ENCODE assay signal across 16 cellular contexts in the genomic region with DNA sequence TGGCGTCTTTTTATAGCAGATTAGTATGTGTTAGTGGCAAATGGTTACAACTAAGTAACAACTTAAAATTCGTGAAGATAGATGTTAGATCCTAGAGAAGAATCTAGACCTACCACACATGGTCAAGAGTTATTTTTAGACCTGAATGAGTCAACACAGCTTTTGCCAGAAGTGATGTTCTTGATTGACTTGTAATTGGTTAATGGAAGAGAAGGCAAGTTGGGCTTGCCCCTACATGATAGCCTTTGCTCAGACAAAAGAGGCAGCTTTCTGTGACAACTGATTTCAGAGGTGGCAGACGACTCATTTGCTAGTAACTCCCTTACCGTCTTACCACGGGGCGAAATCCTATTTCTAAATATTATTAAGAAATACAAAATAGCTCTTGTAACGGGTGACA. TPM values are rescaled to one million over a fixed set of nuclear protein-coding genes. Genes with fewer than 3 reads are reported as not detected.
DNase-seq lines count a peak whose midpoint lies in the region; ATAC-seq and TF ChIP-seq lines count a peak whose summit lies in the region.
"Had no signal": no experiment of that assay in that cellular context is flagged by ENCODE, and none has a peak within 500 bp of the region (broad histone marks: within the 10 kb centered on the region; RNA-seq: fewer than 3 reads in every experiment).

No MANE protein-coding gene starts in this region.

- H3K36me3 ChIP-seq in esophagus squamous epithelium (no peaks in the 10 kb centered on the region), tibial artery (no peaks in the 10 kb centered on the region), ovary (no peaks in the 10 kb centered on the region)

- H3K9me3 ChIP-seq in esophagus squamous epithelium, result no peaks in the 10 kb centered on the region
- no peaks in the 10 kb centered on the region for H3K9me3 ChIP-seq in tibial artery
- H3K9me3 ChIP-seq in ovary, result no peaks in the 10 kb centered on the region

- TF ChIP-seq CTCF in esophagus squamous epithelium (IDR thresholded peaks at IDR 0.05), result no peak
- TF ChIP-seq CTCF in tibial artery (IDR thresholded peaks at IDR 0.05), result no peak
- no peak for TF ChIP-seq CTCF in ovary (IDR thresholded peaks at IDR 0.05)

- H3K4me1 ChIP-seq in esophagus squamous epithelium, result peaks cover 0 to 31% (median 5%) of the 10 kb centered on the region in 3 donors
- peaks cover 0 to 76% (median 15%) of the 10 kb centered on the region in 4 donors for H3K4me1 ChIP-seq in tibial artery
- peaks cover 2% of the 10 kb centered on the region for H3K4me1 ChIP-seq in ovary (ENCODE audit: insufficient read depth)

- ATAC-seq in HG03196 (IDR thresholded peaks at IDR 0.05; ENCODE audit: unreplicated experiment), result no peak
- ATAC-seq in GM21360 (IDR thresholded peaks at IDR 0.05; ENCODE audit: unreplicated experiment), result no peak
- ATAC-seq: GM12878; naive thymus-derived CD8-positive, alpha-beta T cell; stimulated activated naive B cell treated with anti-CD40 and anti-IgM and Interleukin-4, amounts not matched to agents 10 μg/mL and 1 μg/mL and 100 μg/mL, for 72 hours had no signal

- H3K27ac ChIP-seq in esophagus squamous epithelium (peak overlapping the region; percentile 8 to 40 (median 37)), tibial artery (peak overlapping the region; percentile 90 to 91), ovary (no peak overlapping the region)
- H3K27ac ChIP-seq: 22Rv1 had no signal

- TF ChIP-seq EP300 in ovary (IDR thresholded peaks at IDR 0.05), result no peak

- peaks cover 0 to 13% (median 0%) of the 10 kb centered on the region in 4 donors for H3K27me3 ChIP-seq in esophagus squamous epithelium
- no peaks in the 10 kb centered on the region for H3K27me3 ChIP-seq in tibial artery
- H3K27me3 ChIP-seq in ovary, result no peaks in the 10 kb centered on the region

- TF ChIP-seq POLR2A in esophagus squamous epithelium (IDR thresholded peaks at IDR 0.05), result no peak
- no peak for TF ChIP-seq POLR2A in ovary (IDR thresholded peaks at IDR 0.05)

- DNase-seq in NCI-H2107 treated with DMSO at 0.1 percent for 48 hours (lab: John Stamatoyannopoulos, UW; ENCODE audit: unreplicated experiment) (peak; percentile 40), NCI-H2107 (lab: John Stamatoyannopoulos, UW) (no peak), SHP77 (lab: John Stamatoyannopoulos, UW) (peak; percentile 36 to 59), esophagus squamous epithelium (lab: John Stamatoyannopoulos, UW) (no peak), tibial artery (no peak), ovary (no peak)
- DNase-seq: activated CD4-positive, alpha-beta T cell treated with anti-CD3 and anti-CD28 coated beads, Interleukin-2, amount 50 U/mL, for 1 hour; activated gamma-delta T cell treated with Interleukin-2 at 50 U/mL for 16 hours; KG1; naive thymus-derived CD8-positive, alpha-beta T cell; stimulated activated naive B cell treated with anti-CD40 and anti-IgM and Interleukin-4, amounts not matched to agents 10 μg/mL and 1 μg/mL and 100 μg/mL, for 72 hours; SW 1271 had no signal

- intact Hi-C loops in esophagus squamous epithelium (cut with DNase I), result no loop called here
- intact Hi-C loops in tibial artery (cut with DNase I; ENCODE audit: low total_unique reads), result no loop called here
- intact Hi-C loops in ovary (cut with DNase I), result no loop called here

- H3K4me3 ChIP-seq in esophagus squamous epithelium (peak overlapping the region in 1 of 4 donors; percentile 13), tibial artery (peak overlapping the region; percentile 18 to 36), ovary (no peak overlapping the region)
- H3K4me3 ChIP-seq: GM12878 had no signal

- WGBS in esophagus squamous epithelium, 2 donors, result 30 to 35% methylated on average over 7 of the region's 7 CpGs
- 64 to 78% (median 78%) methylated on average over 7 of the region's 7 CpGs for WGBS in ovary, 3 donors

RNA-seq across cellular contexts. Expression of a gene that starts 4.9 kb away (rescaled TPM):
- total RNA-seq in esophagus squamous epithelium (10 to 100 TPM in 3 of 4 donors, 1 to 10 TPM in 1; 6.6 to 50.4 (median 24.1) TPM), ovary (100 to 1,000 TPM in 1 of 7 donors, 10 to 100 TPM in 6; 19.9 to 114 (median 37.8) TPM)
- polyA plus RNA-seq in ovary, result 100 to 1,000 TPM in 1 of 2 donors, 10 to 100 TPM in 1; 69.2 to 207 TPM
- total RNA-seq: GM12878; naive thymus-derived CD8-positive, alpha-beta T cell had no signal

RNA-seq across cellular contexts. Expression of a gene that starts 56.3 kb away (rescaled TPM):
- 100 to 1,000 TPM; 122 to 302 (median 172) TPM for total RNA-seq in esophagus squamous epithelium
- 100 to 1,000 TPM in 1 of 7 donors, 10 to 100 TPM in 6; 19.8 to 172 (median 25.7) TPM for total RNA-seq in ovary
- 100 to 1,000 TPM in 1 of 2 donors, 10 to 100 TPM in 1; 16.7 to 199 TPM for polyA plus RNA-seq in ovary

Comparison
In these comparisons a context has a peak if more than half of its experiments do, and no peak if none do; other contexts are left out.
1. DNase-seq: peak in NCI-H2107 treated with DMSO at 0.1 percent for 48 hours (single experiment) and SHP77 (2 of 2); none in NCI-H2107 (single experiment), esophagus squamous epithelium (single experiment), tibial artery (0 of 2) and ovary (0 of 5).
2. H3K27ac ChIP-seq: peak in esophagus squamous epithelium (4 of 4) and tibial artery (2 of 2); none in ovary (0 of 2).